ENCODE assay signal across 12 cellular contexts in genomic region chr2:216710531-216711282, GRCh38. TPM values are rescaled to one million over a fixed set of nuclear protein-coding genes. Genes with fewer than 3 reads are reported as not detected.
DNase-seq lines count a peak whose midpoint lies in the region; ATAC-seq and TF ChIP-seq lines count a peak whose summit lies in the region.
"Had no signal": no experiment of that assay in that cellular context is flagged by ENCODE, and none has a peak within 500 bp of the region (broad histone marks: within the 10 kb centered on the region; RNA-seq: fewer than 3 reads in every experiment).

No MANE protein-coding gene starts in this region.

- no peaks in the 10 kb centered on the region for H3K36me3 ChIP-seq in upper lobe of left lung

- H3K27me3 ChIP-seq in foreskin keratinocyte (no peaks in the 10 kb centered on the region), upper lobe of left lung (no peaks in the 10 kb centered on the region)

- CTCF ChIA-PET in WTC11 (lab: Charles Lee) = interaction anchor here (0.7 to 1.1 kb wide), 2 partner anchors 12 to 1075 kb away, joined by 3 read pairs; no protein-coding TSS in a partner anchor

- ATAC-seq in WTC11 (peak; percentile 43; the same call in 1 of the 2 replicates), foreskin keratinocyte (peak; percentile 24), upper lobe of left lung (ENCODE audit: low FRiP score in 2 of 2) (peak in 1 of 2 donors; percentile 75)
- ATAC-seq: GM12878 had no signal

- no peak for TF ChIP-seq EP300 in upper lobe of left lung (IDR thresholded peaks at IDR 0.05)

- DNase-seq in WTC11 (ENCODE audit: low spot score) = no peak
- DNase-seq in foreskin keratinocyte = peak in 1 of 2 donors; percentile 36
- no peak for DNase-seq in nephron progenitor cell
- no peak for DNase-seq in upper lobe of left lung
- DNase-seq in NCI-H526 treated with DMSO at 0.1 percent for 48 hours (lab: John Stamatoyannopoulos, UW) = no peak
- no peak for DNase-seq in epidermal melanocyte (ENCODE audit: insufficient read length, low spot score)
- no peak for DNase-seq in HT-29 (ENCODE audit: low spot score)
- DNase-seq: activated T-cell treated with anti-CD3 and anti-CD28 coated beads for 4 hours; stimulated activated CD4-positive, alpha-beta T cell treated with anti-CD3 and anti-CD28 coated beads, Interleukin-12 subunit alpha, Interleukin-12 subunit beta, amount 100 ng/mL, for 4 hours; stimulated activated CD8-positive, alpha-beta memory T cell treated with anti-CD3 and anti-CD28 coated beads, Interleukin-4, amount 100 ng/mL, for 48 hours had no signal

- no peak overlapping the region for H3K27ac Mint-ChIP-seq in WTC11
- peak overlapping the region; percentile 84 for H3K27ac Mint-ChIP-seq in nephron progenitor cell

- no peak overlapping the region for H3K4me3 ChIP-seq in upper lobe of left lung
- H3K4me3 ChIP-seq: GM12878, lung had no signal

- POLR2A ChIA-PET in WTC11 (lab: Charles Lee) = no interaction called here

- TF ChIP-seq CTCF in WTC11 (IDR thresholded peaks at IDR 0.05) = no peak
- no peak for TF ChIP-seq CTCF in foreskin keratinocyte (conservative IDR thresholded peaks at IDR 0.05)
- TF ChIP-seq CTCF in nephron progenitor cell (IDR thresholded peaks at IDR 0.05) = no peak
- no peak for TF ChIP-seq CTCF in upper lobe of left lung (IDR thresholded peaks at IDR 0.05)

- no peak overlapping the region for H3K4me3 Mint-ChIP-seq in WTC11
- no peak overlapping the region for H3K4me3 Mint-ChIP-seq in nephron progenitor cell

- no peaks in the 10 kb centered on the region for H3K9me3 ChIP-seq in upper lobe of left lung

- H3K27me3 Mint-ChIP-seq in WTC11 (ENCODE audit: low read depth) (no peaks in the 10 kb centered on the region; the same call in 1 of the 2 replicates), nephron progenitor cell (ENCODE audit: low read depth, poor library complexity) (peaks cover 4% of the 10 kb centered on the region)

- no peak for TF ChIP-seq POLR2A in upper lobe of left lung (IDR thresholded peaks at IDR 0.05)

- no peaks in the 10 kb centered on the region for H3K4me1 Mint-ChIP-seq in WTC11
- H3K4me1 Mint-ChIP-seq in nephron progenitor cell = peaks cover 34% of the 10 kb centered on the region

- peaks cover 6% of the 10 kb centered on the region for H3K9me3 Mint-ChIP-seq in WTC11
- H3K9me3 Mint-ChIP-seq in nephron progenitor cell = peaks cover 11% of the 10 kb centered on the region

- H3K27ac ChIP-seq in foreskin keratinocyte (peak overlapping the region; percentile 28), upper lobe of left lung (peak overlapping the region in 3 of 4 donors; percentile 14 to 70 (median 25))

- H3K36me3 Mint-ChIP-seq in WTC11 (no peaks in the 10 kb centered on the region), nephron progenitor cell (ENCODE audit: low read depth) (no peaks in the 10 kb centered on the region)

- WGBS in upper lobe of left lung, 2 donors = 73 to 83% methylated on average over 11 of the region's 11 CpGs

- H3K4me1 ChIP-seq in foreskin keratinocyte (peaks cover 37% of the 10 kb centered on the region), upper lobe of left lung (no peaks in the 10 kb centered on the region)

TF ChIP-seq in WTC11, 78 proteins besides CTCF, POLR2A, EP300 and RAD21 (continues in another document):
- TF ChIP-seq TEAD4 (CRISPR knock-in tag; IDR thresholded peaks at IDR 0.05) (no peak), ATF1 (CRISPR knock-in tag; IDR thresholded peaks at IDR 0.05) (no peak), CREB1 (CRISPR knock-in tag; IDR thresholded peaks at IDR 0.05) (no peak), SOX15 (CRISPR knock-in tag; IDR thresholded peaks at IDR 0.05) (no peak), ZNF671 (CRISPR knock-in tag; IDR thresholded peaks at IDR 0.05) (no peak), ZNF396 (CRISPR knock-in tag; IDR thresholded peaks at IDR 0.05; ENCODE audit: borderline replicate concordance) (no peak), SMAD4 (CRISPR knock-in tag; IDR thresholded peaks at IDR 0.05) (no peak), JAZF1 (CRISPR knock-in tag; IDR thresholded peaks at IDR 0.05) (no peak), TEAD1 (CRISPR knock-in tag; IDR thresholded peaks at IDR 0.05) (no peak), ARID4B (CRISPR knock-in tag; IDR thresholded peaks at IDR 0.05; ENCODE audit: borderline replicate concordance) (no peak)
- TF ChIP-seq, protein P1, sequence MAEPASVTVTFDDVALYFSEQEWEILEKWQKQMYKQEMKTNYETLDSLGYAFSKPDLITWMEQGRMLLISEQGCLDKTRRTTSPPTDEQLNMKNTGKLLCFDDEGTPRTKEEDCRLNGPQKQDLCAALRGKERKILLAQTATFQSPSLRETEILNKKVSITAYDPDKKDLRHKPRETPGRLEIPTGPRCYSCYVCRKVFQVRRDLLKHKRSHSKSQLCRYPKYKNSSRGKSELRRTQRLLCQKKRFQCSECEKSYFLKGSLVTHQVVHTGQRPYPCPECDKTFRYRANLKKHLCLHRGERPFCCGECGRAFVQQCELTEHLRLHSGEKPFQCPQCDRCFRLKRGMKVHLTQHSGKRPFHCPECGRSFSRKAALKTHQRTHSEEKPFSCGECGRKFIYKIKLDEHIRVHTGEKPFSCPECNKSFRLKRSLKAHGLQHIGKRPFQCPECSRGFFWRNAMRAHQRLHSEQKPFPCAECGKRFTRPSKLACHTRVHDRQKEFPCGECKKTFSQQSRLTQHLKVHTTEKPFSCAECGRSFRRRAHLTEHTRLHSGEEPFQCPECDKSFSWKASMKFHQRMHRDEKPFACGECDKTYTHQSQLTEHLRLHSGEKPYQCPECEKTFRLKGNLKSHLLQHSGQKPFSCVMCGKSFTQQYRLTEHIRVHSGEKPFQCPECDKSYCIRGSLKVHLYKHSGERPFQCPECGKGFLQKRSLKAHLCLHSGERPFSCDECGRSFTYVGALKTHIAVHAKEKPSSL (CRISPR knock-in tag; conservative IDR thresholded peaks at IDR 0.05) = no peak
- TF ChIP-seq, protein P2, sequence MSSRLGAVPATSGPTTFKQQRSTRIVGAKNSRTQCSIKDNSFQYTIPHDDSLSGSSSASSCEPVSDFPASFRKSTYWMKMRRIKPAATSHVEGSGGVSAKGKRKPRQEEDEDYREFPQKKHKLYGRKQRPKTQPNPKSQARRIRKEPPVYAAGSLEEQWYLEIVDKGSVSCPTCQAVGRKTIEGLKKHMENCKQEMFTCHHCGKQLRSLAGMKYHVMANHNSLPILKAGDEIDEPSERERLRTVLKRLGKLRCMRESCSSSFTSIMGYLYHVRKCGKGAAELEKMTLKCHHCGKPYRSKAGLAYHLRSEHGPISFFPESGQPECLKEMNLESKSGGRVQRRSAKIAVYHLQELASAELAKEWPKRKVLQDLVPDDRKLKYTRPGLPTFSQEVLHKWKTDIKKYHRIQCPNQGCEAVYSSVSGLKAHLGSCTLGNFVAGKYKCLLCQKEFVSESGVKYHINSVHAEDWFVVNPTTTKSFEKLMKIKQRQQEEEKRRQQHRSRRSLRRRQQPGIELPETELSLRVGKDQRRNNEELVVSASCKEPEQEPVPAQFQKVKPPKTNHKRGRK (CRISPR knock-in tag; IDR thresholded peaks at IDR 0.05; ENCODE audit: borderline replicate concordance) = no peak
- TF ChIP-seq, protein P3, sequence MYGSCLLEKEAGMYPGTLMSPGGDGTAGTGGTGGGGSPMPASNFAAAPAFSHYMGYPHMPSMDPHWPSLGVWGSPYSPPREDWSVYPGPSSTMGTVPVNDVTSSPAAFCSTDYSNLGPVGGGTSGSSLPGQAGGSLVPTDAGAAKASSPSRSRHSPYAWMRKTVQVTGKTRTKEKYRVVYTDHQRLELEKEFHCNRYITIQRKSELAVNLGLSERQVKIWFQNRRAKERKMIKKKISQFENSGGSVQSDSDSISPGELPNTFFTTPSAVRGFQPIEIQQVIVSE (CRISPR knock-in tag; IDR thresholded peaks at IDR 0.05; ENCODE audit: borderline replicate concordance) = no peak

RNA-seq across cellular contexts. Expression of gene IGFBP5, which starts 15.4 kb away (rescaled TPM):
- 5.3 to 12.5 TPM (median 6.4 TPM) in 3 replicates for total RNA-seq in WTC11 (2021)
- total RNA-seq in foreskin keratinocyte = 0.20 and 0.28 TPM in 2 replicates
- polyA plus RNA-seq in foreskin keratinocyte = 0.07 and 0.19 TPM in 2 replicates
- 100 to 1,000 TPM in 3 of 6 donors, 10 to 100 TPM in 3; 41.9 to 304 (median 95.5) TPM for total RNA-seq in upper lobe of left lung
- not detected in 2 replicates for total RNA-seq in HT-29 (2014; rRNA removed; shearing (Covaris generic))
- polyA plus RNA-seq: GM12878 had no signal
